ENCODE assay signal across 11 cellular contexts in genomic region chrX:138756234-138756633, GRCh38. TPM values are rescaled to one million over a fixed set of nuclear protein-coding genes. Genes with fewer than 3 reads are reported as not detected.
DNase-seq lines count a peak whose midpoint lies in the region; ATAC-seq and TF ChIP-seq lines count a peak whose summit lies in the region.
"Had no signal": no experiment of that assay in that cellular context is flagged by ENCODE, and none has a peak within 500 bp of the region (broad histone marks: within the 10 kb centered on the region; RNA-seq: fewer than 3 reads in every experiment).

No MANE protein-coding gene starts in this region.

- H3K9me3 Mint-ChIP-seq in neural crest cell: no peaks in the 10 kb centered on the region
- H3K9me3 Mint-ChIP-seq: activated naive CD4-positive, alpha-beta T cell treated with anti-CD3 and anti-CD28 coated beads, Interleukin-2, amount 50 U/mL, for 24 hours; IgD-negative memory B cell had no signal

- DNase-seq in Caki2 (ENCODE audit: low read depth) (peak; percentile 24), NCI-H526 (lab: John Stamatoyannopoulos, UW) (peak; percentile 12 to 64), neural crest cell (ENCODE audit: low read depth, low spot score) (peak; percentile 28), pons (ENCODE audit: low spot score) (no peak), dermis blood vessel endothelial cell (no peak)
- DNase-seq in activated effector memory CD4-positive, alpha-beta T cell treated with Interleukin-2 at 50 U/mL for 16 hours: no peak
- DNase-seq: GF-D8 had no signal

- H3K36me3 Mint-ChIP-seq in neural crest cell (ENCODE audit: low read depth): no peaks in the 10 kb centered on the region
- H3K36me3 Mint-ChIP-seq: activated naive CD4-positive, alpha-beta T cell treated with anti-CD3 and anti-CD28 coated beads, Interleukin-2, amount 50 U/mL, for 24 hours; IgD-negative memory B cell had no signal

- TF ChIP-seq CTCF in neural crest cell (conservative IDR thresholded peaks at IDR 0.05): peak; percentile 62

- H3K4me3 Mint-ChIP-seq in neural crest cell: no peak overlapping the region
- H3K4me3 Mint-ChIP-seq: activated naive CD4-positive, alpha-beta T cell treated with anti-CD3 and anti-CD28 coated beads, Interleukin-2, amount 50 U/mL, for 24 hours; IgD-negative memory B cell had no signal

- no peak overlapping the region for H3K27ac Mint-ChIP-seq in neural crest cell (ENCODE audit: unreplicated experiment)
- H3K27ac Mint-ChIP-seq: activated naive CD4-positive, alpha-beta T cell treated with anti-CD3 and anti-CD28 coated beads, Interleukin-2, amount 50 U/mL, for 24 hours; IgD-negative memory B cell had no signal

- H3K4me1 Mint-ChIP-seq in neural crest cell: peaks cover 27% of the 10 kb centered on the region
- H3K4me1 Mint-ChIP-seq: activated naive CD4-positive, alpha-beta T cell treated with anti-CD3 and anti-CD28 coated beads, Interleukin-2, amount 50 U/mL, for 24 hours; IgD-negative memory B cell had no signal

- in situ Hi-C loops in Caki2 (cut with HindIII; ENCODE audit: low pct_unique_long_range_greater_than_20kb, low sequenced_read_pairs): no loop called here

- ATAC-seq in esophagus mucosa (peak; percentile 38), HG02610 (IDR thresholded peaks at IDR 0.05; ENCODE audit: unreplicated experiment) (no peak)

- H3K27me3 Mint-ChIP-seq in neural crest cell (ENCODE audit: low read depth): no peaks in the 10 kb centered on the region

RNA-seq across cellular contexts. Expression of gene FGF13, which starts 44.7 kb away (rescaled TPM):
- total RNA-seq in Caki2 (2014; rRNA removed; shearing (Covaris generic); ENCODE audit: low replicate concordance): 0.29 and 1.1 TPM in 2 replicates
- total RNA-seq in esophagus mucosa (0.40 TPM), neural crest cell (81.1 and 85.5 TPM in 2 replicates), dermis blood vessel endothelial cell (17.9 and 26.5 TPM in 2 replicates)

Comparison
In these comparisons a context has a peak if more than half of its experiments do, and no peak if none do; other contexts are left out.
1. DNase-seq: peak in Caki2 (single experiment), NCI-H526 (2 of 2) and neural crest cell (single experiment); none in pons (single experiment), activated effector memory CD4-positive, alpha-beta T cell treated with Interleukin-2 at 50 U/mL for 16 hours (single experiment) and dermis blood vessel endothelial cell (single experiment).